ENCODE assay signal across 25 cellular contexts in the genomic region with DNA sequence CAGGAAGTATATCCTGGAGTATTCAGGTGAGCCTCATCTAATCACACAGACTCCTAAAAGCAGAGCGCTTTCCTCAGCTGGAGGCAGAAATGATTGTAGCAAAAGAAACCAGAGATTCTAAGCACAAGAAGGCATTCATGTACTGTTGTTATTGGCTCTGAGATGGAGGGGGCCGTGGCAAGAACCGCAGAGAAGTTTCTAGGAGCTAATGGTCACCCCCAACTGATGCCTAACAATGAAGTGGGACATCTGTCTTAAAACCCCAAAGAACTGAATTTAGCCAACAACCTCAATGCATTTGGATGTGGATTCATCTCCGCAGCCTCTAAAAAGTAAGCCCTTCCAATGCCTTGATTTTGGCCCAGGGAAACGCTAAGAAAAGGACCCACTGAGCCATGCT.
"Had no signal": no experiment of that assay in that cellular context is flagged by ENCODE, and none has a peak within 500 bp of the region (broad histone marks: within the 10 kb centered on the region; RNA-seq: fewer than 3 reads in every experiment).

No MANE protein-coding gene starts in this region.

- H3K4me1 Mint-ChIP-seq: naive B cell; natural killer cell; stimulated activated naive B cell treated with anti-CD40 and anti-IgM and Interleukin-4, amounts not matched to agents 10 μg/mL and 1 μg/mL and 100 μg/mL, for 72 hours had no signal

- H3K27ac ChIP-seq: left ventricle myocardium inferior, ovary, right atrium auricular region, right lobe of liver, skin epidermis, stomach, testis, thyroid gland, transverse colon, upper lobe of left lung, vagina had no signal

- H3K36me3 ChIP-seq: left ventricle myocardium inferior, ovary, right atrium auricular region, right lobe of liver, stomach, thyroid gland, transverse colon, upper lobe of left lung, vagina had no signal

- H3K27me3 ChIP-seq: ovary, right atrium auricular region, right lobe of liver, stomach, testis, thyroid gland, transverse colon, upper lobe of left lung, vagina had no signal

- DNase-seq: islet precursor cell; left ventricle myocardium inferior; mesendoderm; naive B cell; natural killer cell; nephron progenitor cell; ovary; right lobe of liver; stimulated activated CD4-positive, alpha-beta T cell treated with anti-CD3 and anti-CD28 coated beads, Interleukin-12 subunit alpha, Interleukin-12 subunit beta, amount 100 ng/mL, for 4 hours; stimulated activated CD4-positive, alpha-beta T cell treated with anti-CD3 and anti-CD28 coated beads, Interleukin-15, amount 100 ng/mL, for 24 hours; stimulated activated CD4-positive, alpha-beta T cell treated with anti-CD3 and anti-CD28 coated beads, Interleukin-2, amount 100 ng/mL, for 24 hours; stimulated activated CD4-positive, alpha-beta T cell treated with anti-CD3 and anti-CD28 coated beads, Interleukin-4, amount 100 ng/mL, for 1 hour; stimulated activated naive B cell treated with anti-CD40 and anti-IgM and Interleukin-4, amounts not matched to agents 10 μg/mL and 1 μg/mL and 100 μg/mL, for 72 hours; stimulated activated naive CD8-positive, alpha-beta T cell treated with anti-CD3 and anti-CD28 coated beads, Interleukin-15, Interleukin-2, amounts not matched to agents 100 U/mL and 50 U/mL, for 24 hours; stomach; testis; thyroid gland; transverse colon; upper lobe of left lung had no signal

- H3K27me3 Mint-ChIP-seq: naive B cell; progenitor cell of endocrine pancreas; stimulated activated naive B cell treated with anti-CD40 and anti-IgM and Interleukin-4, amounts not matched to agents 10 μg/mL and 1 μg/mL and 100 μg/mL, for 72 hours had no signal

- ATAC-seq: natural killer cell; right lobe of liver; stimulated activated naive B cell treated with anti-CD40 and anti-IgM and Interleukin-4, amounts not matched to agents 10 μg/mL and 1 μg/mL and 100 μg/mL, for 72 hours; stimulated activated naive CD8-positive, alpha-beta T cell treated with anti-CD3 and anti-CD28 coated beads, Interleukin-15, Interleukin-2, amounts not matched to agents 100 U/mL and 50 U/mL, for 24 hours had no signal

- H3K9me3 ChIP-seq: ovary, right atrium auricular region, right lobe of liver, stomach, testis, thyroid gland, transverse colon, upper lobe of left lung, vagina had no signal

- H3K4me1 ChIP-seq: left ventricle myocardium inferior, right atrium auricular region, right lobe of liver, stomach, testis, thyroid gland, upper lobe of left lung, vagina had no signal

- H3K4me3 ChIP-seq: left ventricle myocardium inferior, lung, ovary, right atrium auricular region, right lobe of liver, skin epidermis, stomach, testis, thyroid gland, transverse colon, upper lobe of left lung, vagina had no signal

- H3K27ac Mint-ChIP-seq: mesothelial cell of epicardium; naive B cell; natural killer cell; nephron progenitor cell; progenitor cell of endocrine pancreas; stimulated activated naive B cell treated with anti-CD40 and anti-IgM and Interleukin-4, amounts not matched to agents 10 μg/mL and 1 μg/mL and 100 μg/mL, for 72 hours had no signal

- H3K36me3 Mint-ChIP-seq: naive B cell; natural killer cell; stimulated activated naive B cell treated with anti-CD40 and anti-IgM and Interleukin-4, amounts not matched to agents 10 μg/mL and 1 μg/mL and 100 μg/mL, for 72 hours had no signal

- H3K4me3 Mint-ChIP-seq: mesothelial cell of epicardium; naive B cell; natural killer cell; nephron progenitor cell; stimulated activated naive B cell treated with anti-CD40 and anti-IgM and Interleukin-4, amounts not matched to agents 10 μg/mL and 1 μg/mL and 100 μg/mL, for 72 hours had no signal
